10 cellular contexts compared by ENCODE assay signal in the genomic region with DNA sequence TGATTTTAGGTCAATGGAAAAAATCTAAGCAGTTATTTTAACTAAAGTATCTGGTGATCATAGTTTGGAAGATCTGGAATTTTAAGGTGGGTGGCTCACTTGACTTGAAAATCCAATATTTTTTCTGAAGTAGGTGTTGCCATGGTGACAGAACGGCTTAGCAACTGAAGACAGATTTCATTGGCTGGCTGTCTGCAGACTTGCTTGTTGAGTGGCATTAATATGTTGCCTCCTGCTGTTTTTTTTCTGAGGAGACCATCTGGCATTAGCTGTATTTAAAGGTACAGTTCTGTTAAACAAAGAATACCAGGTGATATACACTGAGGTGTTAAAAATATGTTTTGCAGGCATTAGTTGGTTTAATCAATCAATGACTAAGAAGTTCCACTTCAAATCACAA. TPM values are rescaled to one million over a fixed set of nuclear protein-coding genes. Genes with fewer than 3 reads are reported as not detected.
A peak's percentile ranks its signal among the peaks of the same experiment; 100 is the strongest.
DNase-seq lines count a peak whose midpoint lies in the region; ATAC-seq, FAIRE-seq and TF ChIP-seq lines count a peak whose summit lies in the region.
"Had no signal": no experiment of that assay in that cellular context is flagged by ENCODE, and none has a peak within 500 bp of the region (broad histone marks: within the 10 kb centered on the region; RNA-seq: fewer than 3 reads in every experiment).

No MANE protein-coding gene starts in this region.

- H3K36me3 ChIP-seq in breast epithelium: no peaks in the 10 kb centered on the region
- no peaks in the 10 kb centered on the region for H3K36me3 ChIP-seq in H1 (ENCODE audit: control insufficient read depth in 2 of 4, insufficient read depth in 4 of 4, low read length in 3 of 4)
- H3K36me3 ChIP-seq: vagina had no signal

- TF ChIP-seq POLR2A in breast epithelium (IDR thresholded peaks at IDR 0.05) (no peak), H1 (IDR thresholded peaks at IDR 0.05; ENCODE audit: control extremely low read depth in 1 of 2, low read depth in 2 of 2, low read length in 2 of 2) (no peak)

- H3K23ac ChIP-seq in H1 (ENCODE audit: insufficient read length): no peak overlapping the region

- H3K9ac ChIP-seq in H1 (replicated peaks in 1 of 4; ENCODE audit: extremely low read depth in 1 of 4, low read depth in 3 of 4, low read length in 3 of 4): no peak overlapping the region

- H2BK20ac ChIP-seq in H1 (ENCODE audit: low read length): no peak overlapping the region

- no peak overlapping the region for H2AK5ac ChIP-seq in H1 (ENCODE audit: low read depth, low read length)

- intact Hi-C loops in MCF 10A (cut with micrococcal nuclease) (no loop called here), breast epithelium (cut with DNase I; ENCODE audit: low total_unique reads) (no loop called here)

- no peak overlapping the region for H3K4ac ChIP-seq in H1 (replicated peaks; ENCODE audit: insufficient read length, low read depth, low read length)

- H2BK12ac ChIP-seq in H1 (ENCODE audit: low read depth, low read length): no peak overlapping the region

- CTCF ChIA-PET in MCF 10A (lab: Yijun Ruan, JAX) (no interaction called here), H1 (lab: Charles Lee; ENCODE audit: partially characterized antibody) (no interaction called here)

- H2BK120ac ChIP-seq in H1 (replicated peaks; ENCODE audit: low read depth, low read length): no peak overlapping the region

- H3K4me2 ChIP-seq in H1 (ENCODE audit: insufficient read depth in 1 of 2, low read depth in 2 of 2, low read length in 2 of 2): no peak overlapping the region

- ATAC-seq in activated naive CD4-positive, alpha-beta T cell treated with anti-CD3 and anti-CD28 coated beads, Interleukin-2, amount 50 U/mL, for 72 hours: no peak
- no peak for ATAC-seq in HG02798 (IDR thresholded peaks at IDR 0.05; ENCODE audit: poor library complexity, unreplicated experiment)

- H3K27ac ChIP-seq in breast epithelium (no peak overlapping the region), H1 (ENCODE audit: low read depth, low read length) (no peak overlapping the region)
- H3K27ac ChIP-seq: HL-60, vagina had no signal

- H3K9me3 ChIP-seq in breast epithelium (no peaks in the 10 kb centered on the region), H1 (ENCODE audit: insufficient read depth in 2 of 2, low read depth in 1 of 2, low read length in 1 of 2) (no peaks in the 10 kb centered on the region)
- H3K9me3 ChIP-seq: vagina had no signal

- H3K56ac ChIP-seq in H1 (replicated peaks; ENCODE audit: insufficient read length, low read depth, low read length): no peak overlapping the region

- H4K5ac ChIP-seq in H1 (ENCODE audit: insufficient read length, low read depth, low read length): no peak overlapping the region

- no peak overlapping the region for H2AFZ ChIP-seq in H1 (ENCODE audit: low read length)

- H3K27me3 ChIP-seq in breast epithelium (no peaks in the 10 kb centered on the region), H1 (replicated peaks in 1 of 4; ENCODE audit: control insufficient read depth in 3 of 4, extremely low read depth in 1 of 4, insufficient read depth in 3 of 4, low read length in 3 of 4) (peaks cover 0 to 1% (median 0%) of the 10 kb centered on the region in 4 experiments; a peak in 1 of 7 replicates)
- H3K27me3 ChIP-seq: vagina had no signal

- peaks cover 10% of the 10 kb centered on the region for H3K4me1 Mint-ChIP-seq in MCF 10A (ENCODE audit: insufficient read depth, unreplicated experiment)

- TF ChIP-seq RAD21 in H1 (IDR thresholded peaks at IDR 0.05 in 1 of 2, conservative IDR thresholded peaks at IDR 0.05 in 1 of 2; ENCODE audit: low read depth in 2 of 2, low read length in 2 of 2): no peak

- no peak overlapping the region for H4K8ac ChIP-seq in H1 (ENCODE audit: extremely low read depth, insufficient read depth, low read length)

- H3K4me3 ChIP-seq in breast epithelium (no peak overlapping the region), H1 (ENCODE audit: extremely low read depth in 1 of 4, insufficient read depth in 2 of 4, low read depth in 3 of 4, low read length in 4 of 4) (no peak overlapping the region)
- H3K4me3 ChIP-seq: vagina had no signal

- no peak overlapping the region for H3K18ac ChIP-seq in H1 (ENCODE audit: extremely low read depth, low read length)

- no peak for TF ChIP-seq CTCF in MCF 10A (IDR thresholded peaks at IDR 0.05; ENCODE audit: unreplicated experiment)
- no peak for TF ChIP-seq CTCF in breast epithelium (IDR thresholded peaks at IDR 0.05)
- TF ChIP-seq CTCF in H1 (IDR thresholded peaks at IDR 0.05; ENCODE audit: control extremely low read depth in 1 of 3, insufficient read depth in 1 of 3, low read depth in 1 of 3, low read length in 3 of 3): no peak

- H4K20me1 ChIP-seq in H1 (replicated peaks in 1 of 2; ENCODE audit: control insufficient read depth in 1 of 2, insufficient read depth in 2 of 2, low read length in 2 of 2): no peaks in the 10 kb centered on the region

- peaks cover 6% of the 10 kb centered on the region for H3K36me3 Mint-ChIP-seq in MCF 10A (ENCODE audit: insufficient read depth, unreplicated experiment)
- no peaks in the 10 kb centered on the region for H3K36me3 Mint-ChIP-seq in activated naive CD4-positive, alpha-beta T cell treated with anti-CD3 and anti-CD28 coated beads, Interleukin-2, amount 50 U/mL, for 72 hours

- H3K79me2 ChIP-seq in H1 (ENCODE audit: control insufficient read depth in 1 of 2, insufficient read depth in 2 of 2, low read length in 2 of 2): no peaks in the 10 kb centered on the region

- no peak overlapping the region for H3K27ac Mint-ChIP-seq in MCF 10A (ENCODE audit: low read depth, unreplicated experiment)
- H3K27ac Mint-ChIP-seq in activated naive CD4-positive, alpha-beta T cell treated with anti-CD3 and anti-CD28 coated beads, Interleukin-2, amount 50 U/mL, for 72 hours: no peak overlapping the region

- H3K4me1 ChIP-seq in breast epithelium (no peaks in the 10 kb centered on the region), H1 (replicated peaks in 1 of 4; ENCODE audit: control insufficient read depth in 3 of 4, insufficient read depth in 4 of 4, low read length in 3 of 4) (no peaks in the 10 kb centered on the region)
- H3K4me1 ChIP-seq: vagina had no signal

- POLR2A ChIA-PET in MCF 10A (lab: Yijun Ruan, JAX): no interaction called here
- POLR2A ChIA-PET in H1 (lab: Charles Lee; ENCODE audit: partially characterized antibody): no interaction called here

- no peak overlapping the region for H2BK5ac ChIP-seq in H1 (ENCODE audit: low read depth, low read length)

- H3K14ac ChIP-seq in H1 (ENCODE audit: insufficient read length): no peak overlapping the region

- no peak for TF ChIP-seq EP300 in H1 (IDR thresholded peaks at IDR 0.05; ENCODE audit: borderline replicate concordance in 1 of 2, low read depth in 2 of 2, low read length in 2 of 2)

- WGBS in H1 (ENCODE audit: extremely low coverage in 1 of 2, insufficient coverage in 1 of 2, insufficient read length in 1 of 2, insufficient replicate concordance in 2 of 2, low coverage in 1 of 2, low lambda C conversion rate in 2 of 2, missing lambda C conversion rate in 1 of 2), 2 experiments: 79% methylated on average over 1 of the region's 1 CpG; no CpG with 5 or more reads in 1 of the 2 experiments

- no peaks in the 10 kb centered on the region for H3K23me2 ChIP-seq in H1 (ENCODE audit: low read depth, low read length)

- no peak overlapping the region for H3K4me3 Mint-ChIP-seq in MCF 10A (ENCODE audit: unreplicated experiment)

- H2BK15ac ChIP-seq in H1 (ENCODE audit: low read length): no peak overlapping the region

- H4K91ac ChIP-seq in H1 (replicated peaks; ENCODE audit: insufficient read length, low read length): no peak overlapping the region

- H3K9me3 Mint-ChIP-seq in MCF 10A (ENCODE audit: unreplicated experiment): no peaks in the 10 kb centered on the region
- H3K9me3 Mint-ChIP-seq in activated naive CD4-positive, alpha-beta T cell treated with anti-CD3 and anti-CD28 coated beads, Interleukin-2, amount 50 U/mL, for 72 hours: no peaks in the 10 kb centered on the region

- no TSS peak for BruUV-seq in MCF 10A (replicated peaks; lab: Mats Ljungman, UMichigan)

- no peaks in the 10 kb centered on the region for H3K79me1 ChIP-seq in H1 (ENCODE audit: low read depth, low read length)

- H3K27me3 Mint-ChIP-seq in MCF 10A (ENCODE audit: insufficient read depth, unreplicated experiment): no peaks in the 10 kb centered on the region

- peak; percentile 76 for FAIRE-seq in H1 (lab: Jason Lieb, UNC)
- no peak for FAIRE-seq in urothelium cell line (lab: Jason Lieb, UNC)

- peak; percentile 35 for DNase-seq in MCF 10A (ENCODE audit: unreplicated experiment)
- no peak for DNase-seq in breast epithelium (ENCODE audit: low spot score in 2 of 2)
- peak; percentile 95 for DNase-seq in NCI-H2171 treated with DMSO at 0.1 percent for 48 hours (lab: John Stamatoyannopoulos, UW)
- no peak for DNase-seq in H1 (ENCODE audit: low read depth in 1 of 2, low spot score in 2 of 2)
- DNase-seq in urothelium cell line (ENCODE audit: low spot score): peak; percentile 21
- DNase-seq in GM03348 (ENCODE audit: low spot score): no peak
- DNase-seq in activated naive CD4-positive, alpha-beta T cell treated with anti-CD3 and anti-CD28 coated beads, Interleukin-2, amount 50 U/mL, for 72 hours (ENCODE audit: low spot score in 2 of 2): no peak

TF ChIP-seq in H1, 55 proteins besides CTCF, POLR2A, EP300 and RAD21:
- peak; percentile 92 for TF ChIP-seq RFX5 (IDR thresholded peaks at IDR 0.05; ENCODE audit: borderline replicate concordance, low read depth, low read length)
- no peak for TF ChIP-seq SRF (IDR thresholded peaks at IDR 0.05; ENCODE audit: low read depth, low read length)

RNA-seq across cellular contexts. Expression of a gene that starts 19.8 kb away (rescaled TPM):
- total RNA-seq in MCF 10A (2022) (8.3 and 9.1 TPM in 2 replicates), breast epithelium (100 to 1,000 TPM; 106 to 129 (median 114) TPM)
- 9.4 and 11.9 TPM in 2 replicates for total RNA-seq in H1 (2021; fragmentation: NEBNext Ultra II Directional; extraction: Animal tissue kit (Norgen Biotek cat#: 25700))
- polyA plus RNA-seq in H1 (2011; rRNA removed): 9.3 and 10.2 TPM in 2 replicates
- 14.4 TPM for polyA plus RNA-seq in H1 (2011; cell fraction: cytosol; rRNA removed)
- 7.4 TPM for polyA plus RNA-seq in H1 (2011; cell fraction: nucleus; rRNA removed)
- polyA plus RNA-seq in H1 (2012, experiment 1 of 2): 15.6 to 21.4 TPM (median 18.7 TPM) in 4 replicates
- 2.8 TPM for polyA plus RNA-seq in H1 (2012, experiment 2 of 2)
- polyA plus RNA-seq in H1 (2013, experiment 1 of 2): 19.9 TPM
- 21.7 TPM for polyA plus RNA-seq in H1 (2013, experiment 2 of 2)
- 14.9 and 18.8 TPM in 2 replicates for polyA minus RNA-seq in H1 (2011; rRNA and poly(A)+ RNA removed)
- 7.9 TPM for polyA minus RNA-seq in H1 (2011; cell fraction: cytosol; rRNA and poly(A)+ RNA removed)
- polyA minus RNA-seq in H1 (2011; cell fraction: nucleus; rRNA and poly(A)+ RNA removed): 4.1 TPM
- total RNA-seq in activated naive CD4-positive, alpha-beta T cell treated with anti-CD3 and anti-CD28 coated beads, Interleukin-2, amount 50 U/mL, for 72 hours: not detected

Comparison
In these comparisons a context has a peak if more than half of its experiments do, and no peak if none do; other contexts are left out.
1. DNase-seq: peak in MCF 10A (single experiment), NCI-H2171 treated with DMSO at 0.1 percent for 48 hours (single experiment) and urothelium cell line (single experiment); none in breast epithelium (0 of 2), H1 (0 of 2), GM03348 (single experiment) and activated naive CD4-positive, alpha-beta T cell treated with anti-CD3 and anti-CD28 coated beads, Interleukin-2, amount 50 U/mL, for 72 hours (0 of 2).